8 cellular contexts compared by ENCODE assay signal in the genomic region with DNA sequence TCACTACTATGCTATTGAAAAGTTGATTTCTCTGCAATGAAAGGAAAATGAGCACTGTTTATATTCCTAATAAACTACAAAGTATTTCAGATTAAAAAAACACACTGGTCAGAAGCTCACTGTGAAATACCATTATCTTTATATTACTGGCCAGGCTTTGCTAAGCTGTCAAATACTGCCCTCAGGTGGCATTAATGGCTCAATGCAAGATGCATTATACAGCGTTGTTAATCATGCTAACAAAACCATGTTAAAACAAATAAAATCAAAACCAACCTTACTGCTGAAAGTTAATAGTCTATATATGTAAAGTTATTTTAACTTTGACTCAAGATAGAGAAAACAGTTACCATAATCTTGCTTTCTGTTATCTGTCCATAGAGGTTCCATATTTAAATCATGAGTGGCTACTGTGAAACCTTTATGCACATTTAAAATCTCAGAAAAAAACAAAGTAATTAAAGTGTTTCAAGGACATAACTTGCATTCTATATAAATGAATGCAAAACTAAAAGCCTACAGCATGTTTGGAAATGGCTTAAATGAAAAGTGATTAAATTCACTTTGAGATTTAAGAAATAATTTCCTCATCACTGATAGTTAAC.
DNase-seq lines count a peak whose midpoint lies in the region; ATAC-seq and TF ChIP-seq lines count a peak whose summit lies in the region.

No MANE protein-coding gene starts in this region.

- DNase-seq in stimulated activated CD4-positive, alpha-beta T cell treated with anti-CD3 and anti-CD28 coated beads, Interleukin-15, amount 100 ng/mL, for 24 hours: peak; percentile 33
- DNase-seq in stimulated activated CD4-positive, alpha-beta T cell treated with anti-CD3 and anti-CD28 coated beads, Interleukin-4, amount 100 ng/mL, for 1 hour: no peak
- peak; percentile 81 for DNase-seq in NCI-H69 (lab: John Stamatoyannopoulos, UW)
- no peak for DNase-seq in ascending aorta (ENCODE audit: low spot score in 2 of 2)
- DNase-seq in iPS-NIHi11 (ENCODE audit: low spot score): peak; percentile 27
- DNase-seq in stimulated activated CD4-positive, alpha-beta T cell treated with anti-CD3 and anti-CD28 coated beads, Interleukin-4, amount 100 ng/mL, for 24 hours: peak; percentile 31

- H3K9me3 ChIP-seq in ascending aorta: no peaks in the 10 kb centered on the region

- no peak overlapping the region for H3K4me3 ChIP-seq in ascending aorta

- H3K36me3 ChIP-seq in ascending aorta: peaks cover 25 to 40% of the 10 kb centered on the region in 2 donors

- TF ChIP-seq CTCF in ascending aorta (IDR thresholded peaks at IDR 0.05): peak; percentile 23 to 66 (median 38)

- ATAC-seq in HG03442 (IDR thresholded peaks at IDR 0.05; ENCODE audit: unreplicated experiment) (peak; percentile 35), GM19395 (IDR thresholded peaks at IDR 0.05; ENCODE audit: unreplicated experiment) (no peak)

- H3K4me1 ChIP-seq in ascending aorta: no peaks in the 10 kb centered on the region

- no peak overlapping the region for H3K27ac ChIP-seq in ascending aorta

- H3K27me3 ChIP-seq in ascending aorta: no peaks in the 10 kb centered on the region

- intact Hi-C loops in ascending aorta (cut with DNase I): no loop called here

Comparison
In these comparisons a context has a peak if more than half of its experiments do, and no peak if none do; other contexts are left out.
1. DNase-seq: peak in stimulated activated CD4-positive, alpha-beta T cell treated with anti-CD3 and anti-CD28 coated beads, Interleukin-15, amount 100 ng/mL, for 24 hours (single experiment), NCI-H69 (single experiment), iPS-NIHi11 (single experiment) and stimulated activated CD4-positive, alpha-beta T cell treated with anti-CD3 and anti-CD28 coated beads, Interleukin-4, amount 100 ng/mL, for 24 hours (single experiment); none in stimulated activated CD4-positive, alpha-beta T cell treated with anti-CD3 and anti-CD28 coated beads, Interleukin-4, amount 100 ng/mL, for 1 hour (single experiment) and ascending aorta (0 of 2).